Comparison of ENCODE assay signal across 15 cellular contexts in the genomic region with DNA sequence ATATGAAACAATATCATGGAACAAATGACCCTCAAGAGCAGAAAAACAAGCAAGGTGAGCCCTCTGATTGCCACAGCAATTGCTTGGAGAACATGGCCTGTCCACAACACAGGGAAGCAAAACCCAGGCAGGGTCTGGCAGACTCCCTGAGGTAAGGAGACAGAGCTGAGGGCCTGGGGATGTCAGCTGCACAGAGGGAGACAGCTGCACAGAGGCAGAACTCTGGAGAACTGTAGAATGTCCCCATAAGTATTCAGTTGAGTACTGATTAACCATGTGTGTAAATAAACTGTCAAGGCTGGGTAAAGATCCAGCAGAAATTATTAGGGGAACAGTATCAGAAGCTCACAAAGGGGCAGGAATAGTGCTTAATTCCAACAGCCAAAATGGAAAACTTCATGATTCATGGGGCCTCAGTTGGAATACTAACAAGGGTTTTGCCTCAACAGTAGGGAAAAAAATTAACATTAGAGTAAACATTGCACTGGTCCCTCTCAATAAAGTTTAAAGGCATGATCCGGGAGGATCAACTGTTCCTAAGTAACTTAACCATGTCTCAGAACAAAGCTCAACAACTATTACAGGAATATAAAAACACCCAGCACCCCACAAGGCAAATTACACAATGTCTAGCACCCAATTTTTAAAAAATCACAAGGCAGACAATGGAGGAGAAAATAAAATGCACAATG.
DNase-seq lines count a peak whose midpoint lies in the region; FAIRE-seq and TF ChIP-seq lines count a peak whose summit lies in the region.
"Had no signal": no experiment of that assay in that cellular context is flagged by ENCODE, and none has a peak within 500 bp of the region (broad histone marks: within the 10 kb centered on the region; RNA-seq: fewer than 3 reads in every experiment).

No MANE protein-coding gene starts in this region.

- H3K4me3 Mint-ChIP-seq in progenitor cell of endocrine pancreas (ENCODE audit: low read depth) (peak overlapping the region; percentile 7), H9 (no peak overlapping the region)
- H3K4me3 Mint-ChIP-seq: CD4-positive, alpha-beta T cell had no signal

- H3K27me3 Mint-ChIP-seq in progenitor cell of endocrine pancreas (no peaks in the 10 kb centered on the region), H9 (ENCODE audit: low read depth) (no peaks in the 10 kb centered on the region)
- H3K27me3 Mint-ChIP-seq: CD4-positive, alpha-beta T cell had no signal

- DNase-seq in Caki2 (ENCODE audit: low read depth), result peak; percentile 10
- DNase-seq in H1 (ENCODE audit: low read depth in 1 of 2, low spot score in 2 of 2), result no peak
- no peak for DNase-seq in progenitor cell of endocrine pancreas (ENCODE audit: low spot score, unreplicated experiment)
- no peak for DNase-seq in NCI-H446 (lab: John Stamatoyannopoulos, UW)
- no peak for DNase-seq in MV-4-11 (lab: John Stamatoyannopoulos, UW)
- no peak for DNase-seq in H9
- DNase-seq: AML-193; CD4-positive, alpha-beta T cell; Karpas-422; NCI-H187 treated with DMSO at 0.1 percent for 48 hours; NCI-H2171; SHP77 had no signal

- H2BK20ac ChIP-seq in H1 (ENCODE audit: low read length) (no peak overlapping the region), H9 (ENCODE audit: low read depth, low read length, poor library complexity, severe bottlenecking) (no peak overlapping the region)

- H3K9ac ChIP-seq in H1 (replicated peaks in 1 of 4; ENCODE audit: extremely low read depth in 1 of 4, low read depth in 3 of 4, low read length in 3 of 4) (no peak overlapping the region), liver (ENCODE audit: low read depth in 1 of 2, low read length in 2 of 2) (no peak overlapping the region), H9 (ENCODE audit: extremely low read depth, insufficient read length, low read length) (no peak overlapping the region)

- H3K56ac ChIP-seq in H1 (replicated peaks; ENCODE audit: insufficient read length, low read depth, low read length) (no peak overlapping the region), H9 (ENCODE audit: insufficient read length, low read depth, low read length) (no peak overlapping the region)

- H3K27ac ChIP-seq in H1 (ENCODE audit: low read depth, low read length) (no peak overlapping the region), liver (ENCODE audit: low read depth in 1 of 2, low read length in 2 of 2) (no peak overlapping the region), H9 (ENCODE audit: insufficient read length, low read depth, low read length) (no peak overlapping the region)

- CTCF ChIA-PET in H1 (lab: Charles Lee; ENCODE audit: partially characterized antibody), result interaction anchor here (0.6 kb wide), 1 partner anchor 259 kb away, joined by 3 read pairs; no protein-coding TSS in a partner anchor

- H3T11ph ChIP-seq in H9 (ENCODE audit: low read length), result no peak overlapping the region

- no peak overlapping the region for H4K91ac ChIP-seq in H1 (replicated peaks; ENCODE audit: insufficient read length, low read length)
- no peak overlapping the region for H4K91ac ChIP-seq in H9 (ENCODE audit: insufficient read length, low read depth, low read length)

- H4K20me1 ChIP-seq in H1 (replicated peaks in 1 of 2; ENCODE audit: control insufficient read depth in 1 of 2, insufficient read depth in 2 of 2, low read length in 2 of 2) (no peaks in the 10 kb centered on the region), H9 (ENCODE audit: control insufficient read depth, insufficient read depth, insufficient read length) (no peaks in the 10 kb centered on the region)

- no peak for TF ChIP-seq EP300 in H1 (IDR thresholded peaks at IDR 0.05; ENCODE audit: borderline replicate concordance in 1 of 2, low read depth in 2 of 2, low read length in 2 of 2)

- H2AK5ac ChIP-seq in H1 (ENCODE audit: low read depth, low read length) (no peak overlapping the region), H9 (ENCODE audit: insufficient read length, low read length) (no peak overlapping the region)

- no peak for FAIRE-seq in H1 (lab: Jason Lieb, UNC)
- FAIRE-seq: H54, RCC 7860 had no signal

- H4K5ac ChIP-seq in H1 (ENCODE audit: insufficient read length, low read depth, low read length) (no peak overlapping the region), H9 (ENCODE audit: insufficient read length, low read depth, low read length) (no peak overlapping the region)

- no peaks in the 10 kb centered on the region for H3K4me1 ChIP-seq in H1 (replicated peaks in 1 of 4; ENCODE audit: control insufficient read depth in 3 of 4, insufficient read depth in 4 of 4, low read length in 3 of 4)
- peaks cover 0 to 10% (median 7%) of the 10 kb centered on the region in 4 donors for H3K4me1 ChIP-seq in liver (ENCODE audit: control insufficient read depth in 4 of 4, insufficient read depth in 4 of 4, low read length in 3 of 4)
- no peaks in the 10 kb centered on the region for H3K4me1 ChIP-seq in H9 (ENCODE audit: insufficient read depth, low read length)

- H2BK15ac ChIP-seq in H1 (ENCODE audit: low read length), result 0 out of 2 replicates have a peak overlapping the region, but pooled peaks have one; percentile 49
- no peak overlapping the region for H2BK15ac ChIP-seq in H9 (ENCODE audit: low read depth, low read length)

- H3K36me3 Mint-ChIP-seq in progenitor cell of endocrine pancreas (ENCODE audit: insufficient read depth), result no peaks in the 10 kb centered on the region
- H3K36me3 Mint-ChIP-seq in H9 (ENCODE audit: insufficient read depth in 1 of 3, low read depth in 3 of 3), result no peaks in the 10 kb centered on the region

- H3K27me3 ChIP-seq in H1 (replicated peaks in 1 of 4; ENCODE audit: control insufficient read depth in 3 of 4, extremely low read depth in 1 of 4, insufficient read depth in 3 of 4, low read length in 3 of 4) (no peaks in the 10 kb centered on the region), liver (ENCODE audit: control insufficient read depth in 4 of 4, insufficient read depth in 4 of 4, low read length in 3 of 4) (no peaks in the 10 kb centered on the region), H9 (ENCODE audit: insufficient read depth, low read length) (no peaks in the 10 kb centered on the region)

- H2BK5ac ChIP-seq in H1 (ENCODE audit: low read depth, low read length) (no peak overlapping the region), H9 (ENCODE audit: insufficient read length, low read length) (no peak overlapping the region)

- H3K4me2 ChIP-seq in H1 (ENCODE audit: insufficient read depth in 1 of 2, low read depth in 2 of 2, low read length in 2 of 2) (no peak overlapping the region), H9 (ENCODE audit: insufficient read depth, insufficient read length, low read length) (no peak overlapping the region)

- TF ChIP-seq CTCF in H1 (IDR thresholded peaks at IDR 0.05; ENCODE audit: control extremely low read depth in 1 of 3, insufficient read depth in 1 of 3, low read depth in 1 of 3, low read length in 3 of 3), result no peak
- TF ChIP-seq CTCF in liver (IDR thresholded peaks at IDR 0.05; ENCODE audit: low read depth, low read length, missing input control), result no peak
- TF ChIP-seq CTCF in progenitor cell of endocrine pancreas (IDR thresholded peaks at IDR 0.05; ENCODE audit: unreplicated experiment), result no peak
- TF ChIP-seq CTCF in H9 (conservative IDR thresholded peaks at IDR 0.05), result no peak

- no peak for TF ChIP-seq POLR2A in H1 (IDR thresholded peaks at IDR 0.05; ENCODE audit: control extremely low read depth in 1 of 2, low read depth in 2 of 2, low read length in 2 of 2)

- in situ Hi-C loops in Caki2 (cut with HindIII; ENCODE audit: low pct_unique_long_range_greater_than_20kb, low sequenced_read_pairs), result no loop called here

- no peak overlapping the region for H4K8ac ChIP-seq in H1 (ENCODE audit: extremely low read depth, insufficient read depth, low read length)
- H4K8ac ChIP-seq in H9 (replicated peaks; ENCODE audit: insufficient read length, low read depth, low read length), result no peak overlapping the region

- no peak for TF ChIP-seq RAD21 in H1 (IDR thresholded peaks at IDR 0.05 in 1 of 2, conservative IDR thresholded peaks at IDR 0.05 in 1 of 2; ENCODE audit: low read depth in 2 of 2, low read length in 2 of 2)
- no peak for TF ChIP-seq RAD21 in liver (IDR thresholded peaks at IDR 0.05)

- no peak overlapping the region for H3K4me3 ChIP-seq in H1 (ENCODE audit: extremely low read depth in 1 of 4, insufficient read depth in 2 of 4, low read depth in 3 of 4, low read length in 4 of 4)
- H3K4me3 ChIP-seq in liver (ENCODE audit: low read depth in 1 of 3, low read length in 3 of 3), result no peak overlapping the region

- POLR2A ChIA-PET in H1 (lab: Charles Lee; ENCODE audit: partially characterized antibody), result no interaction called here

- H3K36me3 ChIP-seq in H1 (ENCODE audit: control insufficient read depth in 2 of 4, insufficient read depth in 4 of 4, low read length in 3 of 4) (no peaks in the 10 kb centered on the region), liver (ENCODE audit: control insufficient read depth in 4 of 4, insufficient read depth in 3 of 4, low read depth in 1 of 4, low read length in 3 of 4) (no peaks in the 10 kb centered on the region)

- peak overlapping the region; percentile 22 for H3K27ac Mint-ChIP-seq in progenitor cell of endocrine pancreas
- no peak overlapping the region for H3K27ac Mint-ChIP-seq in H9
- H3K27ac Mint-ChIP-seq: CD4-positive, alpha-beta T cell had no signal

- H3K79me1 ChIP-seq in H1 (ENCODE audit: low read depth, low read length) (no peaks in the 10 kb centered on the region), H9 (ENCODE audit: insufficient read depth, low read depth, low read length, poor library complexity, severe bottlenecking) (no peaks in the 10 kb centered on the region)

- no peak overlapping the region for H2BK120ac ChIP-seq in H1 (replicated peaks; ENCODE audit: low read depth, low read length)
- H2BK120ac ChIP-seq in H9 (ENCODE audit: low read depth, low read length, poor library complexity, severe bottlenecking), result no peak overlapping the region

- WGBS in H1 (ENCODE audit: extremely low coverage in 1 of 2, insufficient coverage in 1 of 2, insufficient read length in 1 of 2, insufficient replicate concordance in 2 of 2, low coverage in 1 of 2, low lambda C conversion rate in 2 of 2, missing lambda C conversion rate in 1 of 2), 2 experiments, result 83% methylated on average over 1 of the region's 1 CpG; no CpG with 5 or more reads in 1 of the 2 experiments
- WGBS in liver, result 35% methylated on average over 1 of the region's 1 CpG
- no CpG with 5 or more reads among the region's 1 CpG for WGBS in H9 (ENCODE audit: extremely low coverage, insufficient read length, low lambda C conversion rate)

- H3K9me3 Mint-ChIP-seq in progenitor cell of endocrine pancreas (ENCODE audit: low read depth) (no peaks in the 10 kb centered on the region), H9 (no peaks in the 10 kb centered on the region)
- H3K9me3 Mint-ChIP-seq: CD4-positive, alpha-beta T cell had no signal

- no peak overlapping the region for H3K4ac ChIP-seq in H1 (replicated peaks; ENCODE audit: insufficient read length, low read depth, low read length)
- H3K4ac ChIP-seq in H9 (ENCODE audit: low read depth, low read length), result no peak overlapping the region

- H3K9me3 ChIP-seq in H1 (ENCODE audit: insufficient read depth in 2 of 2, low read depth in 1 of 2, low read length in 1 of 2), result no peaks in the 10 kb centered on the region
- no peaks in the 10 kb centered on the region for H3K9me3 ChIP-seq in liver (ENCODE audit: control insufficient read depth in 4 of 4, low read length in 3 of 4)
- no peaks in the 10 kb centered on the region for H3K9me3 ChIP-seq in H9 (ENCODE audit: control insufficient read depth, low read depth, low read length)

- H3K23ac ChIP-seq in H1 (ENCODE audit: insufficient read length), result no peak overlapping the region
- no peak overlapping the region for H3K23ac ChIP-seq in H9 (ENCODE audit: insufficient read length, low read depth, low read length)

- H2AFZ ChIP-seq in H1 (ENCODE audit: low read length), result no peak overlapping the region
- H2AFZ ChIP-seq in H9 (ENCODE audit: low read length), result no peak overlapping the region

- H2BK12ac ChIP-seq in H1 (ENCODE audit: low read depth, low read length) (no peak overlapping the region), H9 (ENCODE audit: insufficient read length, low read depth, low read length) (no peak overlapping the region)

- H3K18ac ChIP-seq in H1 (ENCODE audit: extremely low read depth, low read length) (no peak overlapping the region), H9 (ENCODE audit: insufficient read length, low read depth, low read length) (no peak overlapping the region)

- H3K79me2 ChIP-seq in H1 (ENCODE audit: control insufficient read depth in 1 of 2, insufficient read depth in 2 of 2, low read length in 2 of 2) (no peaks in the 10 kb centered on the region), H9 (ENCODE audit: insufficient read depth, low read length) (no peaks in the 10 kb centered on the region)

- H3K23me2 ChIP-seq in H1 (ENCODE audit: low read depth, low read length) (no peaks in the 10 kb centered on the region), H9 (ENCODE audit: insufficient read length, low read depth, low read length, poor library complexity, severe bottlenecking) (no peaks in the 10 kb centered on the region)

- H3K14ac ChIP-seq in H1 (ENCODE audit: insufficient read length) (no peak overlapping the region), H9 (ENCODE audit: insufficient read depth, low read length) (no peak overlapping the region)

- peaks cover 23% of the 10 kb centered on the region for H3K4me1 Mint-ChIP-seq in progenitor cell of endocrine pancreas (ENCODE audit: low read depth)
- peaks cover 8% of the 10 kb centered on the region in 2 experiments for H3K4me1 Mint-ChIP-seq in H9
